Comparison of ENCODE assay signal across 15 cellular contexts in the genomic region with DNA sequence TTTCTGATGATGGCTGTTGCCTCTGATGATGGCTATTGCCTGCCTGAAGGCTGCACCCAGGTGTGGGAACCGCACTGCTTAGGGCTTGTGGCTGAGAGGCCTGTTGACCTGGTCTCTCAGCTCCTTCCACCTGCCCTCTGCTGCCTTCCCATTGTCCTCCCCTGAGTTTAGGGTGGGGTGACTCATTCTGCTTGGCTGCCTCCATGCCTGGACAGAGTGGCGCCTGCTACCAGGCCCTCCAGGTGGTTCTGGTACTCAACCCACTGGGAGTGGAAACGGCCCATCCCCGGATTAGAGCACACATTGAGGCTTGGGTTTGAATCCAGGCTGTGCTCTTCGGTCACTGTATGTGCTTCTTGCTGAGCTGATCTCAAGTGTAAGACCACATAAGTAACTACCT.
DNase-seq lines count a peak whose midpoint lies in the region; ATAC-seq and TF ChIP-seq lines count a peak whose summit lies in the region.
"Had no signal": no experiment of that assay in that cellular context is flagged by ENCODE, and none has a peak within 500 bp of the region (broad histone marks: within the 10 kb centered on the region; RNA-seq: fewer than 3 reads in every experiment).

No MANE protein-coding gene starts in this region.

- H3K36me3 Mint-ChIP-seq in MCF 10A (ENCODE audit: insufficient read depth, unreplicated experiment): no peaks in the 10 kb centered on the region
- H3K36me3 Mint-ChIP-seq in endodermal cell (ENCODE audit: low read depth): no peaks in the 10 kb centered on the region
- no peaks in the 10 kb centered on the region for H3K36me3 Mint-ChIP-seq in natural killer cell

- no peak overlapping the region for H3K27ac ChIP-seq in mammary epithelial cell (ENCODE audit: insufficient read depth, low read depth, low read length)
- H3K27ac ChIP-seq in endodermal cell (ENCODE audit: low read depth, low read length): no peak overlapping the region
- H3K27ac ChIP-seq: C4-2B, GM23248 had no signal

- no peaks in the 10 kb centered on the region for H3K27me3 ChIP-seq in mammary epithelial cell (ENCODE audit: insufficient read depth, low read length)
- no peaks in the 10 kb centered on the region for H3K27me3 ChIP-seq in endodermal cell (ENCODE audit: control insufficient read depth, insufficient read depth, low read length, poor library complexity, severe bottlenecking)

- no peak overlapping the region for H2AFZ ChIP-seq in mammary epithelial cell (ENCODE audit: low read depth, low read length)
- H2AFZ ChIP-seq: GM23248 had no signal

- no peak overlapping the region for H3K4me2 ChIP-seq in mammary epithelial cell (ENCODE audit: insufficient read depth, low read depth, low read length)

- intact Hi-C loops in MCF 10A (cut with micrococcal nuclease) (no loop called here), mammary epithelial cell (cut with micrococcal nuclease) (no loop called here), natural killer cell (cut with micrococcal nuclease) (no loop called here)

- BruUV-seq in MCF 10A (replicated peaks; lab: Mats Ljungman, UMichigan) (no TSS peak), mammary epithelial cell (replicated peaks; lab: Mats Ljungman, UMichigan) (no TSS peak)

- H3K27me3 Mint-ChIP-seq in MCF 10A (ENCODE audit: insufficient read depth, unreplicated experiment): peaks cover 27% of the 10 kb centered on the region
- H3K27me3 Mint-ChIP-seq in endodermal cell (ENCODE audit: insufficient read depth): peaks cover 2% of the 10 kb centered on the region
- peaks cover 17 to 27% of the 10 kb centered on the region in 2 donors for H3K27me3 Mint-ChIP-seq in natural killer cell (ENCODE audit: low read depth in 2 of 2)

- CTCF ChIA-PET in MCF 10A (lab: Yijun Ruan, JAX): interaction anchor here (0.7 kb wide), 1 partner anchor 200 kb away, joined by 3 read pairs; no protein-coding TSS in a partner anchor
- CTCF ChIA-PET in mammary epithelial cell (lab: Charles Lee; ENCODE audit: low non-redundant PET): no interaction called here

- in situ Hi-C loops in mammary epithelial cell (cut with MboI; ENCODE audit: low sequenced_read_pairs in 2 of 2): no loop called here

- DNase-seq in MCF 10A (ENCODE audit: unreplicated experiment) (peak; percentile 33), mammary epithelial cell (no peak), NCI-H748 (lab: John Stamatoyannopoulos, UW; ENCODE audit: unreplicated experiment) (peak; percentile 93), endodermal cell (peak; percentile 50), NCI-H1105 (lab: John Stamatoyannopoulos, UW) (no peak), natural killer cell (no peak), activated gamma-delta T cell (lab: John Stamatoyannopoulos, UW) (no peak), SW 1271 (lab: John Stamatoyannopoulos, UW) (no peak)
- DNase-seq: Caco-2, GM23248, IMR-90, Kasumi-1, NCI-H1436 treated with DMSO at 0.1 percent for 48 hours, NCI-H446 treated with DMSO at 0.1 percent for 48 hours had no signal

- H3K4me1 Mint-ChIP-seq in MCF 10A (ENCODE audit: insufficient read depth, unreplicated experiment) (no peaks in the 10 kb centered on the region), endodermal cell (peaks cover 19% of the 10 kb centered on the region), natural killer cell (no peaks in the 10 kb centered on the region)

- POLR2A ChIA-PET in MCF 10A (lab: Yijun Ruan, JAX): no interaction called here

- H3K4me1 ChIP-seq in mammary epithelial cell (ENCODE audit: insufficient read depth, low read length): no peaks in the 10 kb centered on the region
- no peaks in the 10 kb centered on the region for H3K4me1 ChIP-seq in endodermal cell (ENCODE audit: control insufficient read depth, insufficient read depth, low read length)
- H3K4me1 ChIP-seq: Caco-2 had no signal

- no peaks in the 10 kb centered on the region for H3K79me2 ChIP-seq in mammary epithelial cell (ENCODE audit: insufficient read depth, low read length)

- H3K27ac Mint-ChIP-seq in MCF 10A (ENCODE audit: low read depth, unreplicated experiment) (no peak overlapping the region), endodermal cell (no peak overlapping the region), natural killer cell (no peak overlapping the region)

- H3K4me3 Mint-ChIP-seq in MCF 10A (ENCODE audit: unreplicated experiment) (no peak overlapping the region), endodermal cell (no peak overlapping the region), natural killer cell (no peak overlapping the region)

- H3K9ac ChIP-seq in mammary epithelial cell (ENCODE audit: insufficient read depth, low read length) (no peak overlapping the region), endodermal cell (ENCODE audit: extremely low read depth, low read length, poor library complexity, severe bottlenecking) (no peak overlapping the region)
- H3K9ac ChIP-seq: GM23248 had no signal

- WGBS in mammary epithelial cell (ENCODE audit: low coverage, missing lambda C conversion rate): 85% methylated on average over 3 of the region's 5 CpGs
- WGBS in endodermal cell (ENCODE audit: insufficient coverage in 1 of 2, insufficient read length in 1 of 2), 2 experiments: 86 to 95% methylated on average over 3 to 5 of the region's 5 CpGs

- TF ChIP-seq CTCF in MCF 10A (IDR thresholded peaks at IDR 0.05; ENCODE audit: unreplicated experiment) (no peak), mammary epithelial cell (conservative IDR thresholded peaks at IDR 0.05 in 1 of 2, IDR thresholded peaks at IDR 0.05 in 1 of 2; ENCODE audit: extremely low read depth in 1 of 2, insufficient read depth in 1 of 2, low read depth in 1 of 2, low read length in 2 of 2) (no peak), endodermal cell (conservative IDR thresholded peaks at IDR 0.05) (no peak), natural killer cell (IDR thresholded peaks at IDR 0.05) (no peak)

- no peak overlapping the region for H3K4me3 ChIP-seq in mammary epithelial cell (replicated peaks in 1 of 3; ENCODE audit: insufficient read depth in 1 of 3, low read depth in 2 of 3, low read length in 3 of 3)
- H3K4me3 ChIP-seq in endodermal cell (ENCODE audit: low read length): no peak overlapping the region
- H3K4me3 ChIP-seq: GM23248 had no signal

- dilution Hi-C loops in mammary epithelial cell (cut with HindIII; ENCODE audit: low sequenced_read_pairs): no loop called here

- no peaks in the 10 kb centered on the region for H3K9me3 ChIP-seq in mammary epithelial cell (replicated peaks; ENCODE audit: insufficient read depth, low read length)
- no peaks in the 10 kb centered on the region for H3K9me3 ChIP-seq in endodermal cell (ENCODE audit: control insufficient read depth, low read length)
- H3K9me3 ChIP-seq: Caco-2 had no signal

- ATAC-seq in natural killer cell: no peak

- peaks cover 8% of the 10 kb centered on the region for H3K9me3 Mint-ChIP-seq in MCF 10A (ENCODE audit: unreplicated experiment)
- peaks cover 10% of the 10 kb centered on the region for H3K9me3 Mint-ChIP-seq in endodermal cell
- peaks cover 3 to 5% of the 10 kb centered on the region in 2 donors for H3K9me3 Mint-ChIP-seq in natural killer cell

- peaks cover 2% of the 10 kb centered on the region for H4K20me1 ChIP-seq in mammary epithelial cell (ENCODE audit: insufficient read depth, low read length)

- no peaks in the 10 kb centered on the region for H3K36me3 ChIP-seq in mammary epithelial cell (ENCODE audit: insufficient read depth, low read length)
- no peaks in the 10 kb centered on the region for H3K36me3 ChIP-seq in endodermal cell (ENCODE audit: control insufficient read depth, insufficient read depth, low read length)

Comparison
In these comparisons a context has a peak if more than half of its experiments do, and no peak if none do; other contexts are left out.
1. DNase-seq: peak in MCF 10A (single experiment), NCI-H748 (single experiment) and endodermal cell (single experiment); none in mammary epithelial cell (single experiment), NCI-H1105 (single experiment), natural killer cell (single experiment), activated gamma-delta T cell (single experiment) and SW 1271 (0 of 2).